Comparison of ENCODE assay signal across 8 cellular contexts in genomic region chr1:163315773-163316374, GRCh38. TPM values are rescaled to one million over a fixed set of nuclear protein-coding genes. Genes with fewer than 3 reads are reported as not detected.
DNase-seq lines count a peak whose midpoint lies in the region; ATAC-seq, FAIRE-seq and TF ChIP-seq lines count a peak whose summit lies in the region.

No MANE protein-coding gene starts in this region.

- no peak overlapping the region for H3K27ac Mint-ChIP-seq in CD14-positive monocyte

- no peak overlapping the region for H3K4me3 Mint-ChIP-seq in CD14-positive monocyte

- intact Hi-C loops in CD14-positive monocyte (cut with micrococcal nuclease): loop anchor here (5.0 to 10.0 kb wide), 3 partner anchors 439 to 459 kb away; no protein-coding TSS in a partner anchor

- peaks cover 2% of the 10 kb centered on the region for H3K4me1 Mint-ChIP-seq in CD14-positive monocyte

- H3K36me3 Mint-ChIP-seq in CD14-positive monocyte: peaks cover 3 to 6% of the 10 kb centered on the region in 2 donors

- H3K9me3 Mint-ChIP-seq in CD14-positive monocyte: no peaks in the 10 kb centered on the region

- DNase-seq in CD14-positive monocyte (ENCODE audit: low spot score) (no peak), NT2/D1 (ENCODE audit: low read depth, low spot score) (peak; percentile 28), amniotic epithelial cell (ENCODE audit: low read depth) (peak; percentile 42), HTR-8/SVneo (ENCODE audit: insufficient read length, low spot score) (no peak)
- peak; percentile 0 to 37 (median 20) for DNase-seq in stimulated activated naive CD4-positive, alpha-beta T cell (lab: John Stamatoyannopoulos, UW)

- H3K4me3 ChIP-seq in NT2/D1 (ENCODE audit: insufficient read length, low read depth): no peak overlapping the region

- H3K27me3 Mint-ChIP-seq in CD14-positive monocyte (ENCODE audit: low read depth in 3 of 3): peaks cover 0 to 1% (median 0%) of the 10 kb centered on the region in 3 donors

- H3K4me1 ChIP-seq in NT2/D1 (ENCODE audit: insufficient read depth, insufficient read length): no peaks in the 10 kb centered on the region

- ATAC-seq in GM21423 (IDR thresholded peaks at IDR 0.05; ENCODE audit: unreplicated experiment) (peak; percentile 46), GM21619 (IDR thresholded peaks at IDR 0.05; ENCODE audit: unreplicated experiment) (no peak)

- H3K36me3 ChIP-seq in NT2/D1 (ENCODE audit: insufficient read depth, insufficient read length, low read length): peaks cover 47% of the 10 kb centered on the region

- H3K27me3 ChIP-seq in NT2/D1 (ENCODE audit: insufficient read depth, insufficient read length): no peaks in the 10 kb centered on the region

- H3K9me3 ChIP-seq in NT2/D1 (ENCODE audit: insufficient read depth, low read length): no peaks in the 10 kb centered on the region

- H3K9ac ChIP-seq in NT2/D1 (ENCODE audit: insufficient read length, low read depth): no peak overlapping the region

- TF ChIP-seq CTCF in CD14-positive monocyte (IDR thresholded peaks at IDR 0.05): peak; percentile 82

- peak; percentile 97 for FAIRE-seq in islet of Langerhans (lab: Jason Lieb, UNC)
- FAIRE-seq in HTR-8/SVneo (lab: Jason Lieb, UNC): no peak

RNA-seq across cellular contexts. Expression of gene NUF2, which starts 5.9 kb away (rescaled TPM):
- polyA plus RNA-seq in CD14-positive monocyte: under 1 TPM in 1 of 2 donors, not detected in 1; 0.37 TPM

Comparison
In these comparisons a context has a peak if more than half of its experiments do, and no peak if none do; other contexts are left out.
1. DNase-seq: peak in NT2/D1 (single experiment), amniotic epithelial cell (single experiment) and stimulated activated naive CD4-positive, alpha-beta T cell (6 of 6); none in CD14-positive monocyte (single experiment) and HTR-8/SVneo (single experiment).